Comparison of ENCODE assay signal across 18 cellular contexts in genomic region chr6:86938814-86939213, GRCh38. TPM values are rescaled to one million over a fixed set of nuclear protein-coding genes. Genes with fewer than 3 reads are reported as not detected.
A peak's percentile ranks its signal among the peaks of the same experiment; 100 is the strongest.
DNase-seq lines count a peak whose midpoint lies in the region; ATAC-seq and TF ChIP-seq lines count a peak whose summit lies in the region.
"Had no signal": no experiment of that assay in that cellular context is flagged by ENCODE, and none has a peak within 500 bp of the region (broad histone marks: within the 10 kb centered on the region; RNA-seq: fewer than 3 reads in every experiment).

No MANE protein-coding gene starts in this region.

- H2AFZ ChIP-seq in neural progenitor cell (replicated peaks): no peak overlapping the region

- peak; percentile 52 for DNase-seq in G401 (ENCODE audit: low spot score)
- no peak for DNase-seq in dorsolateral prefrontal cortex
- DNase-seq in neural progenitor cell (ENCODE audit: low spot score): no peak
- DNase-seq in type B pancreatic cell (ENCODE audit: extremely low spot score, unreplicated experiment): no peak
- DNase-seq in Right ventricle myocardium inferior (ENCODE audit: missing footprints): no peak
- no peak for DNase-seq in GM13976 (ENCODE audit: low spot score)
- DNase-seq: ACHN; Calu3; CD4-positive, alpha-beta T cell; DMS 273 treated with DMSO at 0.1 percent for 48 hours had no signal

- H3K27me3 ChIP-seq in dorsolateral prefrontal cortex (peaks cover 0 to 41% (median 2%) of the 10 kb centered on the region in 45 donors), neural progenitor cell (peaks cover 49% of the 10 kb centered on the region)

- no peak overlapping the region for H3K9ac ChIP-seq in neural progenitor cell

- no peak for ATAC-seq in HG02938 (IDR thresholded peaks at IDR 0.05; ENCODE audit: unreplicated experiment)
- no peak for ATAC-seq in Right ventricle myocardium inferior
- ATAC-seq: GM12878, K562 had no signal

- no peaks in the 10 kb centered on the region for H3K9me3 Mint-ChIP-seq in neural progenitor cell
- H3K9me3 Mint-ChIP-seq in type B pancreatic cell: no peaks in the 10 kb centered on the region
- H3K9me3 Mint-ChIP-seq: CD4-positive, alpha-beta T cell had no signal

- no peaks in the 10 kb centered on the region for H3K79me2 ChIP-seq in neural progenitor cell (ENCODE audit: low read depth)

- H4K20me1 ChIP-seq in neural progenitor cell (ENCODE audit: low read depth): no peaks in the 10 kb centered on the region

- H3K27ac Mint-ChIP-seq in neural progenitor cell (no peak overlapping the region), type B pancreatic cell (no peak overlapping the region)
- H3K27ac Mint-ChIP-seq: CD4-positive, alpha-beta T cell had no signal

- H3K27ac ChIP-seq in dorsolateral prefrontal cortex (peak overlapping the region in 40 of 59 donors; percentile 0 to 86 (median 72)), neural progenitor cell (no peak overlapping the region)
- H3K27ac ChIP-seq: HL-60 had no signal

- H3K4me3 ChIP-seq in dorsolateral prefrontal cortex (peak overlapping the region in 57 of 59 donors; percentile 28 to 72 (median 57)), neural progenitor cell (no peak overlapping the region)
- H3K4me3 ChIP-seq: GM12878, HAP-1, K562 had no signal

- intact Hi-C loops in dorsolateral prefrontal cortex (cut with DNase I) (loop anchor here (10.0 kb wide), 2 partner anchors 1014 to 1184 kb away; no protein-coding TSS in a partner anchor), Right ventricle myocardium inferior (cut with DNase I) (no loop called here)

- H3K4me3 Mint-ChIP-seq in neural progenitor cell: peak overlapping the region; percentile 88
- peak overlapping the region; percentile 88 for H3K4me3 Mint-ChIP-seq in type B pancreatic cell
- H3K4me3 Mint-ChIP-seq: CD4-positive, alpha-beta T cell had no signal

- H3K27me3 Mint-ChIP-seq in neural progenitor cell (ENCODE audit: insufficient read depth, low read depth) (peaks cover 18% of the 10 kb centered on the region), type B pancreatic cell (peaks cover 79% of the 10 kb centered on the region)

- no peaks in the 10 kb centered on the region for H3K9me3 ChIP-seq in neural progenitor cell (ENCODE audit: low read depth)
- H3K9me3 ChIP-seq: HAP-1 had no signal

- H3K4me2 ChIP-seq in neural progenitor cell: no peak overlapping the region

- H3K4me1 Mint-ChIP-seq in neural progenitor cell (peaks cover 19% of the 10 kb centered on the region), type B pancreatic cell (ENCODE audit: unreplicated experiment) (peaks cover 4% of the 10 kb centered on the region)

- H3K36me3 ChIP-seq in neural progenitor cell: no peaks in the 10 kb centered on the region
- H3K36me3 ChIP-seq: HAP-1 had no signal

- H3K36me3 Mint-ChIP-seq in neural progenitor cell (no peaks in the 10 kb centered on the region), type B pancreatic cell (no peaks in the 10 kb centered on the region)

- TF ChIP-seq CTCF in dorsolateral prefrontal cortex (IDR thresholded peaks at IDR 0.05 in 54 of 56, conservative IDR thresholded peaks at IDR 0.05 in 2 of 56; ENCODE audit: low read depth in 1 of 56, partially characterized antibody in 56 of 56): no peak
- TF ChIP-seq CTCF in neural progenitor cell (IDR thresholded peaks at IDR 0.05): no peak
- TF ChIP-seq CTCF in type B pancreatic cell (conservative IDR thresholded peaks at IDR 0.05): no peak
- TF ChIP-seq CTCF in GM13976 (IDR thresholded peaks at IDR 0.05; ENCODE audit: borderline replicate concordance, control extremely low read depth, extremely low read depth, insufficient read depth, missing control alignments): no peak

- in situ Hi-C loops in G401 (cut with HindIII; ENCODE audit: low sequenced_read_pairs): no loop called here
- in situ Hi-C loops in GM13976 (cut with MboI; ENCODE audit: low sequenced_read_pairs, unreplicated experiment): no loop called here

- peaks cover 14% of the 10 kb centered on the region for H3K4me1 ChIP-seq in neural progenitor cell

- no peaks in the 10 kb centered on the region for H3F3A ChIP-seq in neural progenitor cell (ENCODE audit: low read depth)

RNA-seq across cellular contexts. Expression of gene HTR1E, which starts 1.5 kb away (rescaled TPM):
- not detected in 2 replicates for total RNA-seq in G401 (2014; rRNA removed; shearing (Covaris generic))
- total RNA-seq in dorsolateral prefrontal cortex (10 to 100 TPM in 100 of 120 experiments, 1 to 10 TPM in 20; 4.3 to 22.0 (median 12.8) TPM), neural progenitor cell (ENCODE audit: low replicate concordance) (not detected in 2 replicates), type B pancreatic cell (ENCODE audit: low replicate concordance) (0.39 and 0.52 TPM in 2 replicates), Right ventricle myocardium inferior (not detected)
- total RNA-seq: A172; Calu3; CD4-positive, alpha-beta T cell; Daoy; GM12878; H1; K562 had no signal
